ENCODE assay signal across 30 cellular contexts in genomic region chr7:121489440-121489839, GRCh38.
"Had no signal": no experiment of that assay in that cellular context is flagged by ENCODE, and none has a peak within 500 bp of the region (broad histone marks: within the 10 kb centered on the region; RNA-seq: fewer than 3 reads in every experiment).

No MANE protein-coding gene starts in this region.

- H3K9ac ChIP-seq: parathyroid adenoma had no signal

- H3K4me3 ChIP-seq: ovary, psoas muscle, right lobe of liver, sigmoid colon, stomach, thoracic aorta, thyroid gland, tibial nerve, upper lobe of left lung, vagina had no signal

- H3K27me3 ChIP-seq: neutrophil, ovary, right lobe of liver, sigmoid colon, stomach, thyroid gland, tibial nerve, upper lobe of left lung, vagina had no signal

- H3K36me3 Mint-ChIP-seq: natural killer cell treated with Interleukin-12 subunit alpha and Interleukin-12 subunit beta and Interleukin-15 and Interleukin-18, amount 100 ng/mL, for 72 hours; stimulated activated effector memory CD8-positive, alpha-beta T cell treated with anti-CD3 and anti-CD28 coated beads, Interleukin-12 subunit alpha, Interleukin-12 subunit beta, amount 100 ng/mL, for 72 hours; stimulated activated naive B cell treated with anti-CD40 and anti-IgM and Interleukin-4, amounts not matched to agents 10 μg/mL and 1 μg/mL and 100 μg/mL, for 72 hours had no signal

- FAIRE-seq: small intestine, urothelium cell line had no signal

- H3K9me3 Mint-ChIP-seq: natural killer cell treated with Interleukin-12 subunit alpha and Interleukin-12 subunit beta and Interleukin-15 and Interleukin-18, amount 100 ng/mL, for 72 hours; nephron progenitor cell; neural crest cell; stimulated activated effector memory CD8-positive, alpha-beta T cell treated with anti-CD3 and anti-CD28 coated beads, Interleukin-12 subunit alpha, Interleukin-12 subunit beta, amount 100 ng/mL, for 72 hours; stimulated activated naive B cell treated with anti-CD40 and anti-IgM and Interleukin-4, amounts not matched to agents 10 μg/mL and 1 μg/mL and 100 μg/mL, for 72 hours; stimulated activated naive CD8-positive, alpha-beta T cell treated with anti-CD3 and anti-CD28 coated beads, Interleukin-15, Interleukin-2, amounts not matched to agents 100 ng/mL and 50 ng/mL, for 24 hours had no signal

- H3K9me3 ChIP-seq: neutrophil, ovary, psoas muscle, right lobe of liver, sigmoid colon, stomach, thoracic aorta, thyroid gland, tibial nerve, upper lobe of left lung, vagina had no signal

- H3K27me3 Mint-ChIP-seq: progenitor cell of endocrine pancreas had no signal

- H3K27ac Mint-ChIP-seq: natural killer cell treated with Interleukin-12 subunit alpha and Interleukin-12 subunit beta and Interleukin-15 and Interleukin-18, amount 100 ng/mL, for 72 hours; nephron progenitor cell; progenitor cell of endocrine pancreas; stimulated activated effector memory CD8-positive, alpha-beta T cell treated with anti-CD3 and anti-CD28 coated beads, Interleukin-12 subunit alpha, Interleukin-12 subunit beta, amount 100 ng/mL, for 72 hours; stimulated activated naive B cell treated with anti-CD40 and anti-IgM and Interleukin-4, amounts not matched to agents 10 μg/mL and 1 μg/mL and 100 μg/mL, for 72 hours; stimulated activated naive CD8-positive, alpha-beta T cell treated with anti-CD3 and anti-CD28 coated beads, Interleukin-15, Interleukin-2, amounts not matched to agents 100 ng/mL and 50 ng/mL, for 24 hours had no signal

- H3K79me2 ChIP-seq: parathyroid adenoma had no signal

- H3K4me1 ChIP-seq: parathyroid adenoma, psoas muscle, stomach, thyroid gland, upper lobe of left lung had no signal

- ATAC-seq: natural killer cell treated with Interleukin-12 subunit alpha and Interleukin-12 subunit beta and Interleukin-15 and Interleukin-18, amount 100 ng/mL, for 72 hours; psoas muscle; right cardiac atrium; right lobe of liver; stimulated activated effector memory CD8-positive, alpha-beta T cell treated with anti-CD3 and anti-CD28 coated beads, Interleukin-12 subunit alpha, Interleukin-12 subunit beta, amount 100 ng/mL, for 72 hours; stimulated activated naive B cell treated with anti-CD40 and anti-IgM and Interleukin-4, amounts not matched to agents 10 μg/mL and 1 μg/mL and 100 μg/mL, for 72 hours had no signal

- H2AFZ ChIP-seq: parathyroid adenoma had no signal

- DNase-seq: nephron progenitor cell; nucleus accumbens; ovary; posterior cingulate gyrus; psoas muscle; right cardiac atrium; right lobe of liver; sigmoid colon; small intestine; stimulated activated CD4-positive, alpha-beta T cell treated with anti-CD3 and anti-CD28 coated beads, Interleukin-15, amount 100 ng/mL, for 24 hours; stimulated activated CD4-positive, alpha-beta T cell treated with anti-CD3 and anti-CD28 coated beads, Interleukin-2, amount 100 ng/mL, for 24 hours; stimulated activated CD4-positive, alpha-beta T cell treated with anti-CD3 and anti-CD28 coated beads, Interleukin-2, amount 100 ng/mL, for 48 hours; stimulated activated CD4-positive, alpha-beta T cell treated with anti-CD3 and anti-CD28 coated beads, Interleukin-4, amount 100 ng/mL, for 24 hours; stimulated activated naive B cell treated with anti-CD40 and anti-IgM and Interleukin-4, amounts not matched to agents 10 μg/mL and 1 μg/mL and 100 μg/mL, for 72 hours; stimulated activated naive CD4-positive, alpha-beta T cell treated with Interleukin-2 at 50 U/mL for 16 hours; stomach; thyroid gland; trophoblast cell; upper lobe of left lung had no signal

- H3K4me1 Mint-ChIP-seq: nephron progenitor cell; stimulated activated effector memory CD8-positive, alpha-beta T cell treated with anti-CD3 and anti-CD28 coated beads, Interleukin-12 subunit alpha, Interleukin-12 subunit beta, amount 100 ng/mL, for 72 hours; stimulated activated naive B cell treated with anti-CD40 and anti-IgM and Interleukin-4, amounts not matched to agents 10 μg/mL and 1 μg/mL and 100 μg/mL, for 72 hours had no signal

- H3K4me3 Mint-ChIP-seq: natural killer cell treated with Interleukin-12 subunit alpha and Interleukin-12 subunit beta and Interleukin-15 and Interleukin-18, amount 100 ng/mL, for 72 hours; nephron progenitor cell; neural crest cell; stimulated activated effector memory CD8-positive, alpha-beta T cell treated with anti-CD3 and anti-CD28 coated beads, Interleukin-12 subunit alpha, Interleukin-12 subunit beta, amount 100 ng/mL, for 72 hours; stimulated activated naive B cell treated with anti-CD40 and anti-IgM and Interleukin-4, amounts not matched to agents 10 μg/mL and 1 μg/mL and 100 μg/mL, for 72 hours; stimulated activated naive CD8-positive, alpha-beta T cell treated with anti-CD3 and anti-CD28 coated beads, Interleukin-15, Interleukin-2, amounts not matched to agents 100 ng/mL and 50 ng/mL, for 24 hours had no signal

- H3K36me3 ChIP-seq: neutrophil, ovary, right lobe of liver, sigmoid colon, stomach, thoracic aorta, thyroid gland, tibial nerve, upper lobe of left lung, vagina had no signal

- H3K27ac ChIP-seq: neutrophil, ovary, parathyroid adenoma, psoas muscle, right lobe of liver, sigmoid colon, thoracic aorta, thyroid gland, tibial nerve, upper lobe of left lung, vagina had no signal
